Comparison of ENCODE assay signal across 11 cellular contexts in genomic region chr14:73782623-73783022, GRCh38.
A peak's percentile ranks its signal among the peaks of the same experiment; 100 is the strongest.
DNase-seq lines count a peak whose midpoint lies in the region; ATAC-seq and TF ChIP-seq lines count a peak whose summit lies in the region.
"Had no signal": no experiment of that assay in that cellular context is flagged by ENCODE, and none has a peak within 500 bp of the region (broad histone marks: within the 10 kb centered on the region; RNA-seq: fewer than 3 reads in every experiment).

No MANE protein-coding gene starts in this region.

- TF ChIP-seq POLR2A in heart left ventricle (IDR thresholded peaks at IDR 0.05) (no peak), breast epithelium (IDR thresholded peaks at IDR 0.05) (no peak)

- DNase-seq in heart left ventricle, result no peak
- DNase-seq in Right ventricle myocardium inferior (ENCODE audit: missing footprints), result no peak
- DNase-seq in breast epithelium (ENCODE audit: low spot score in 2 of 2), result no peak
- DNase-seq in nephron progenitor cell, result no peak
- no peak for DNase-seq in upper lobe of right lung
- no peak for DNase-seq in WTC11 (ENCODE audit: low spot score)
- no peak for DNase-seq in A172 (ENCODE audit: low spot score)
- DNase-seq: GF-D8, WERI-Rb-1 had no signal

- no peaks in the 10 kb centered on the region for H3K27me3 ChIP-seq in heart left ventricle
- H3K27me3 ChIP-seq in breast epithelium, result no peaks in the 10 kb centered on the region
- no peaks in the 10 kb centered on the region for H3K27me3 ChIP-seq in upper lobe of right lung

- H3K9me3 Mint-ChIP-seq in nephron progenitor cell (no peaks in the 10 kb centered on the region), WTC11 (no peaks in the 10 kb centered on the region)

- ATAC-seq in heart left ventricle (no peak), Right ventricle myocardium inferior (no peak), upper lobe of right lung (no peak), HG03460 (IDR thresholded peaks at IDR 0.05; ENCODE audit: unreplicated experiment) (no peak), WTC11 (no peak)

- peaks cover 66% of the 10 kb centered on the region for H3K4me1 Mint-ChIP-seq in nephron progenitor cell
- peaks cover 38% of the 10 kb centered on the region for H3K4me1 Mint-ChIP-seq in WTC11

- peak overlapping the region; percentile 95 for H3K27ac Mint-ChIP-seq in nephron progenitor cell
- H3K27ac Mint-ChIP-seq in WTC11, result no peak overlapping the region

- H3K36me3 ChIP-seq in heart left ventricle (peaks cover 0 to 8% (median 0%) of the 10 kb centered on the region in 9 donors), breast epithelium (no peaks in the 10 kb centered on the region), upper lobe of right lung (no peaks in the 10 kb centered on the region)
- H3K36me3 ChIP-seq: WERI-Rb-1 had no signal

- H3K27me3 Mint-ChIP-seq in nephron progenitor cell (ENCODE audit: low read depth, poor library complexity), result no peaks in the 10 kb centered on the region
- H3K27me3 Mint-ChIP-seq in WTC11 (ENCODE audit: low read depth), result peaks cover 62% of the 10 kb centered on the region

- no peak overlapping the region for H3K4me3 Mint-ChIP-seq in nephron progenitor cell
- no peak overlapping the region for H3K4me3 Mint-ChIP-seq in WTC11

- H3K4me3 ChIP-seq in heart left ventricle, result no peak overlapping the region
- H3K4me3 ChIP-seq in breast epithelium, result no peak overlapping the region
- no peak overlapping the region for H3K4me3 ChIP-seq in upper lobe of right lung
- H3K4me3 ChIP-seq: HAP-1 had no signal

- no peak for TF ChIP-seq CTCF in heart left ventricle (IDR thresholded peaks at IDR 0.05)
- no peak for TF ChIP-seq CTCF in breast epithelium (IDR thresholded peaks at IDR 0.05)
- TF ChIP-seq CTCF in nephron progenitor cell (IDR thresholded peaks at IDR 0.05), result no peak
- TF ChIP-seq CTCF in upper lobe of right lung (IDR thresholded peaks at IDR 0.05), result no peak
- TF ChIP-seq CTCF in WTC11 (IDR thresholded peaks at IDR 0.05), result no peak

- 69 to 90% (median 85%) methylated on average over 2 of the region's 2 CpGs for WGBS in heart left ventricle, 4 donors

- intact Hi-C loops in heart left ventricle (cut with DNase I) (loop anchor here in 2 of 10 donors (2.0 to 10.0 kb wide), 3 partner anchors 28 to 58 kb away; no protein-coding TSS in a partner anchor), Right ventricle myocardium inferior (cut with DNase I) (no loop called here), breast epithelium (cut with DNase I; ENCODE audit: low total_unique reads) (no loop called here), upper lobe of right lung (cut with DNase I) (no loop called here)

- CTCF ChIA-PET in WTC11 (lab: Charles Lee), result no interaction called here

- no peaks in the 10 kb centered on the region for H3K9me3 ChIP-seq in heart left ventricle
- no peaks in the 10 kb centered on the region for H3K9me3 ChIP-seq in breast epithelium
- H3K9me3 ChIP-seq in upper lobe of right lung, result no peaks in the 10 kb centered on the region
- H3K9me3 ChIP-seq: HAP-1 had no signal

- POLR2A ChIA-PET in WTC11 (lab: Charles Lee), result no interaction called here

- peaks cover 18 to 71% (median 49%) of the 10 kb centered on the region in 12 donors for H3K4me1 ChIP-seq in heart left ventricle
- H3K4me1 ChIP-seq in breast epithelium, result peaks cover 20 to 30% of the 10 kb centered on the region in 2 donors
- H3K4me1 ChIP-seq in upper lobe of right lung, result peaks cover 35% of the 10 kb centered on the region

- H3K36me3 Mint-ChIP-seq in nephron progenitor cell (ENCODE audit: low read depth) (peaks cover 22% of the 10 kb centered on the region), WTC11 (peaks cover 2% of the 10 kb centered on the region; the same call in 1 of the 2 replicates)

- peak overlapping the region in 11 of 12 donors; percentile 66 to 100 (median 98) for H3K27ac ChIP-seq in heart left ventricle
- peak overlapping the region; percentile 97 to 98 for H3K27ac ChIP-seq in breast epithelium
- H3K27ac ChIP-seq in upper lobe of right lung, result peak overlapping the region; percentile 98
- H3K27ac ChIP-seq: WERI-Rb-1 had no signal

TF ChIP-seq in WTC11, 78 proteins besides CTCF, POLR2A, EP300 and RAD21:
- TF ChIP-seq ESRRA (CRISPR knock-in tag; IDR thresholded peaks at IDR 0.05; ENCODE audit: borderline replicate concordance) (no peak), NFYB (CRISPR knock-in tag; conservative IDR thresholded peaks at IDR 0.05; ENCODE audit: low read depth) (no peak), E2F5 (CRISPR knock-in tag; IDR thresholded peaks at IDR 0.05) (no peak)
- TF ChIP-seq, protein P1, sequence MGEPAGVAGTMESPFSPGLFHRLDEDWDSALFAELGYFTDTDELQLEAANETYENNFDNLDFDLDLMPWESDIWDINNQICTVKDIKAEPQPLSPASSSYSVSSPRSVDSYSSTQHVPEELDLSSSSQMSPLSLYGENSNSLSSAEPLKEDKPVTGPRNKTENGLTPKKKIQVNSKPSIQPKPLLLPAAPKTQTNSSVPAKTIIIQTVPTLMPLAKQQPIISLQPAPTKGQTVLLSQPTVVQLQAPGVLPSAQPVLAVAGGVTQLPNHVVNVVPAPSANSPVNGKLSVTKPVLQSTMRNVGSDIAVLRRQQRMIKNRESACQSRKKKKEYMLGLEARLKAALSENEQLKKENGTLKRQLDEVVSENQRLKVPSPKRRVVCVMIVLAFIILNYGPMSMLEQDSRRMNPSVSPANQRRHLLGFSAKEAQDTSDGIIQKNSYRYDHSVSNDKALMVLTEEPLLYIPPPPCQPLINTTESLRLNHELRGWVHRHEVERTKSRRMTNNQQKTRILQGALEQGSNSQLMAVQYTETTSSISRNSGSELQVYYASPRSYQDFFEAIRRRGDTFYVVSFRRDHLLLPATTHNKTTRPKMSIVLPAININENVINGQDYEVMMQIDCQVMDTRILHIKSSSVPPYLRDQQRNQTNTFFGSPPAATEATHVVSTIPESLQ (CRISPR knock-in tag; IDR thresholded peaks at IDR 0.05), result no peak
- TF ChIP-seq, protein P2, sequence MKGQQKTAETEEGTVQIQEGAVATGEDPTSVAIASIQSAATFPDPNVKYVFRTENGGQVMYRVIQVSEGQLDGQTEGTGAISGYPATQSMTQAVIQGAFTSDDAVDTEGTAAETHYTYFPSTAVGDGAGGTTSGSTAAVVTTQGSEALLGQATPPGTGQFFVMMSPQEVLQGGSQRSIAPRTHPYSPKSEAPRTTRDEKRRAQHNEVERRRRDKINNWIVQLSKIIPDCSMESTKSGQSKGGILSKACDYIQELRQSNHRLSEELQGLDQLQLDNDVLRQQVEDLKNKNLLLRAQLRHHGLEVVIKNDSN (CRISPR knock-in tag; IDR thresholded peaks at IDR 0.05), result no peak
TF ChIP-seq in WTC11: peak in this region for 0.
